ENCODE assay signal across 9 cellular contexts in the genomic region with DNA sequence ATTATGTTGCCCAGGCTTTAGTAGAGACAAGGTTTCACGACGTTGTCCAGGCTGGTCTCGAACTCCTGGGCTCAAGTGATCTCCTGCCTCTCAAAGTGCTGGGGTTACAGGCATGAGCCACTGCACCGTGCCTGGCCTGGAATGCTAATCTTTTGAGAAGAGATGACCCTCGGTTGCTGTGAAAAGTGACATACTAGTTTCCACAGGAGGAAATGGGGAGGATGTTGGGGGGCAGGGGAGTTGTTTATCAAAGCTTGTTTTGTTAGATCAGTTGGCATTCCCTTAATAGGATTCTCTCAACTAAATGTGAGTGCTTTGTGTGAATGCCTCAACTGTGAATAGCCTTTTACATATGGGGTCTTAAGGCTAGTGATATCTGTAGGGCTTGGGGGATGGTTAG. TPM values are rescaled to one million over a fixed set of nuclear protein-coding genes. Genes with fewer than 3 reads are reported as not detected.
A peak's percentile ranks its signal among the peaks of the same experiment; 100 is the strongest.
DNase-seq lines count a peak whose midpoint lies in the region; ATAC-seq and TF ChIP-seq lines count a peak whose summit lies in the region.
"Had no signal": no experiment of that assay in that cellular context is flagged by ENCODE, and none has a peak within 500 bp of the region (broad histone marks: within the 10 kb centered on the region; RNA-seq: fewer than 3 reads in every experiment).

No MANE protein-coding gene starts in this region.

- peaks cover 71% of the 10 kb centered on the region for H3K79me2 ChIP-seq in PC-9 (ENCODE audit: low read depth)

- no peak for DNase-seq in right atrium auricular region (ENCODE audit: low spot score)
- DNase-seq in left cardiac atrium, result no peak
- DNase-seq in PC-9, result no peak
- peak; percentile 44 for DNase-seq in epidermal melanocyte (ENCODE audit: insufficient read length, low spot score)
- no peak for DNase-seq in suprapubic skin (ENCODE audit: low spot score in 2 of 2)
- DNase-seq in NCI-H1694 (lab: John Stamatoyannopoulos, UW), result no peak
- no peak for DNase-seq in KG1 (lab: John Stamatoyannopoulos, UW)
- DNase-seq in stimulated activated CD4-positive, alpha-beta T cell treated with anti-CD3 and anti-CD28 coated beads, Interleukin-4, amount 100 ng/mL, for 4 hours, result no peak
- DNase-seq: NCI-H446 treated with DMSO at 0.1 percent for 48 hours had no signal

- intact Hi-C loops in left cardiac atrium (cut with DNase I) (no loop called here), PC-9 (cut with micrococcal nuclease; ENCODE audit: unreplicated experiment) (loop anchor here (10.0 kb wide), 1 partner anchor 522 kb away; the partner anchor contains the start of gene CTNNA1)

- TF ChIP-seq EP300 in suprapubic skin (IDR thresholded peaks at IDR 0.05), result no peak

- H3K4me1 ChIP-seq in right atrium auricular region, result peaks cover 0 to 32% of the 10 kb centered on the region in 2 donors
- peaks cover 66% of the 10 kb centered on the region for H3K4me1 ChIP-seq in PC-9 (replicated peaks; ENCODE audit: insufficient read depth)
- peaks cover 64% of the 10 kb centered on the region for H3K4me1 ChIP-seq in suprapubic skin

- H3K9me3 ChIP-seq in right atrium auricular region, result no peaks in the 10 kb centered on the region
- H3K9me3 ChIP-seq in PC-9 (ENCODE audit: insufficient read depth, low read depth), result no peaks in the 10 kb centered on the region
- H3K9me3 ChIP-seq in suprapubic skin, result no peaks in the 10 kb centered on the region

- H3F3A ChIP-seq in PC-9 (ENCODE audit: insufficient read depth, low read depth), result peaks cover 72% of the 10 kb centered on the region

- no peak overlapping the region for H2AFZ ChIP-seq in PC-9

- peak overlapping the region; percentile 99 for H3K4me2 ChIP-seq in PC-9

- no peak for ATAC-seq in left cardiac atrium

- TF ChIP-seq POLR2A in suprapubic skin (IDR thresholded peaks at IDR 0.05), result no peak

- TF ChIP-seq CTCF in right atrium auricular region (IDR thresholded peaks at IDR 0.05) (no peak), PC-9 (conservative IDR thresholded peaks at IDR 0.05) (no peak), suprapubic skin (IDR thresholded peaks at IDR 0.05) (no peak)

- H3K27ac ChIP-seq in right atrium auricular region, result peak overlapping the region; percentile 31 to 37
- peak overlapping the region; percentile 81 for H3K27ac ChIP-seq in PC-9
- peak overlapping the region; percentile 81 for H3K27ac ChIP-seq in suprapubic skin

- CTCF ChIA-PET in PC-9 (lab: Charles Lee), result interaction anchor here (0.6 kb wide), 1 partner anchor 14 kb away, joined by 4 read pairs; no protein-coding TSS in a partner anchor

- no TSS peak for BruUV-seq in PC-9 (replicated peaks; lab: Mats Ljungman, UMichigan)

- WGBS in suprapubic skin, result 71% methylated on average over 5 of the region's 5 CpGs

- H3K27me3 ChIP-seq in right atrium auricular region (no peaks in the 10 kb centered on the region), PC-9 (ENCODE audit: insufficient read depth, low read depth) (no peaks in the 10 kb centered on the region), suprapubic skin (no peaks in the 10 kb centered on the region)

- peaks cover 56% of the 10 kb centered on the region for H4K20me1 ChIP-seq in PC-9 (ENCODE audit: insufficient read depth)

- H3K9me2 ChIP-seq in PC-9 (ENCODE audit: insufficient read depth), result no peaks in the 10 kb centered on the region

- H3K36me3 ChIP-seq in right atrium auricular region (peaks cover 25% of the 10 kb centered on the region), PC-9 (ENCODE audit: low read depth) (peaks cover 67% of the 10 kb centered on the region), suprapubic skin (peaks cover 13% of the 10 kb centered on the region)

- H3K4me3 ChIP-seq in right atrium auricular region (no peak overlapping the region), PC-9 (peak overlapping the region; percentile 92), suprapubic skin (no peak overlapping the region)

- POLR2A ChIA-PET in PC-9 (lab: Charles Lee; ENCODE audit: unreplicated experiment), result interaction anchor here (0.6 kb wide), 1 partner anchor 203 kb away, joined by 3 read pairs; no protein-coding TSS in a partner anchor

RNA-seq across cellular contexts. Expression of gene MATR3, which starts 16.4 kb away (rescaled TPM):
- total RNA-seq in right atrium auricular region, result 100 to 1,000 TPM; 131 to 159 TPM
- total RNA-seq in left cardiac atrium, result 100 to 1,000 TPM; 104 to 162 TPM
- total RNA-seq in PC-9 (2021), result 129 and 145 TPM in 2 replicates
- 100 to 1,000 TPM; 115 to 192 (median 129) TPM for total RNA-seq in suprapubic skin
